Comparison of ENCODE assay signal across 21 cellular contexts in the genomic region with DNA sequence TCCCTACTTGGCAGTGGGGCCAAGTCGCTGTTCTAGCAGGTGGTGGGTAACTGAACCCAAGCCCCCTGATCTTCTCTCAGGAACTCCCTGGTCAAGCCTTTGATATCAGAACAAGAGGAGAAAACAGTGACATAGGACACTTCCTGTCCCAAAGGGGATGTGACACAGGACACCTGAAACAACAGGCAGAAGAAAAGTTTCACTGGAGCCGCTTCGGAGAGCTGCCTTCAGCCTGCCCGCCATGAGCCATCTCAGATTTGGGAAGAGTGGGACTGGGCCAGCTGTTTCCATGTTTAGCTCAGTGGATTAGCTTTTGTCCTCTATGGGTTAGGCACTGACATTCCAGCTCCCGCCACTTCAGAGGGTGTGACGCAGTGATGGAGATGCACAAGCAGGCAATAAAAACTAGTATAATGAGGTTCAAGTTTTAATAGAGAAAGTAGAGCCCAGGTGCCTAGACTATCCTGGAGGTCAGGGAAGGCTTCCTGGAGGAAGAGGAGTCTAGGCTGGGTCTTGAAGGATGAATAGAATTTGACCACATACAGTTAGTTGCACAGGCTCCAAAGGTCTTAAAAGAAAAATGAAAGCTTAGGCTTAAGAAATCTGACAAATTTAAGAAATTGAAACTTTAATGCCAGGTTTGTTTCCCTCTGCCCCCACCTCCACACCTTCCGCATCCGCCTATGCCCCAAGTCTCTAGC.
DNase-seq lines count a peak whose midpoint lies in the region; ATAC-seq, FAIRE-seq and TF ChIP-seq lines count a peak whose summit lies in the region.
"Had no signal": no experiment of that assay in that cellular context is flagged by ENCODE, and none has a peak within 500 bp of the region (broad histone marks: within the 10 kb centered on the region; RNA-seq: fewer than 3 reads in every experiment).

No MANE protein-coding gene starts in this region.

- no peaks in the 10 kb centered on the region for H3K9me3 ChIP-seq in A673 (ENCODE audit: low read depth, low read length, poor library complexity, severe bottlenecking)
- H3K9me3 ChIP-seq in DND-41 (ENCODE audit: insufficient read depth, low read length, severe bottlenecking), result no peaks in the 10 kb centered on the region
- no peaks in the 10 kb centered on the region for H3K9me3 ChIP-seq in H1 (ENCODE audit: insufficient read depth in 2 of 2, low read depth in 1 of 2, low read length in 1 of 2)
- H3K9me3 ChIP-seq: A549, BE2C, Peyer's patch, SJSA1 had no signal

- BruUV-seq in A673 (replicated peaks; lab: Mats Ljungman, UMichigan), result no TSS peak

- intact Hi-C loops in A673 (cut with micrococcal nuclease; ENCODE audit: unreplicated experiment), result no loop called here

- H4K5ac ChIP-seq in H1 (ENCODE audit: insufficient read length, low read depth, low read length), result no peak overlapping the region

- no peak for TF ChIP-seq RAD21 in H1 (IDR thresholded peaks at IDR 0.05 in 1 of 2, conservative IDR thresholded peaks at IDR 0.05 in 1 of 2; ENCODE audit: low read depth in 2 of 2, low read length in 2 of 2)

- WGBS in H1 (ENCODE audit: extremely low coverage in 1 of 2, insufficient coverage in 1 of 2, insufficient read length in 1 of 2, insufficient replicate concordance in 2 of 2, low coverage in 1 of 2, low lambda C conversion rate in 2 of 2, missing lambda C conversion rate in 1 of 2), 2 experiments, result 94% methylated on average over 8 of the region's 8 CpGs; no CpG with 5 or more reads in 1 of the 2 experiments

- TF ChIP-seq POLR2A in H1 (IDR thresholded peaks at IDR 0.05; ENCODE audit: control extremely low read depth in 1 of 2, low read depth in 2 of 2, low read length in 2 of 2), result no peak

- H2BK12ac ChIP-seq in H1 (ENCODE audit: low read depth, low read length), result peak overlapping the region; percentile 77; the same call in 1 of the 2 replicates

- no peak for FAIRE-seq in H1 (lab: Jason Lieb, UNC)
- FAIRE-seq: A549, H54, HepG2 had no signal

- H4K91ac ChIP-seq in H1 (replicated peaks; ENCODE audit: insufficient read length, low read length), result peak overlapping the region; percentile 18

- no peak overlapping the region for H3K4me3 ChIP-seq in A673 (ENCODE audit: low read depth, low read length, poor library complexity, severe bottlenecking)
- H3K4me3 ChIP-seq in DND-41 (ENCODE audit: low read depth in 1 of 2, low read length in 2 of 2), result no peak overlapping the region
- no peak overlapping the region for H3K4me3 ChIP-seq in H1 (ENCODE audit: extremely low read depth in 1 of 4, insufficient read depth in 2 of 4, low read depth in 3 of 4, low read length in 4 of 4)
- H3K4me3 ChIP-seq: A549, Peyer's patch, SJSA1 had no signal

- H3K27ac ChIP-seq in A673 (ENCODE audit: low read depth, low read length, poor library complexity, severe bottlenecking) (peak overlapping the region; percentile 58), DND-41 (ENCODE audit: low read length) (peak overlapping the region; percentile 82), H1 (ENCODE audit: low read depth, low read length) (no peak overlapping the region)
- H3K27ac ChIP-seq: A549, Peyer's patch, SJSA1 had no signal

- DNase-seq in A673 (ENCODE audit: low spot score) (no peak), DND-41 (no peak), H1 (ENCODE audit: low read depth in 1 of 2, low spot score in 2 of 2) (no peak), myocyte (ENCODE audit: low read depth) (peak; percentile 62), Kasumi-1 (lab: John Stamatoyannopoulos, UW) (no peak)
- no peak for DNase-seq in stimulated activated CD4-positive, alpha-beta T cell treated with anti-CD3 and anti-CD28 coated beads, Interleukin-2, amount 100 ng/mL, for 48 hours
- DNase-seq: BE2C; CD4-positive, alpha-beta T cell; COR-L47; DMS79; KBM-7; NCI-H1092; NCI-H1436 treated with DMSO at 0.1 percent for 48 hours; NCI-H1930; NCI-H748 treated with DMSO at 0.1 percent for 48 hours; Peyer's patch had no signal

- CTCF ChIA-PET in A673 (lab: Charles Lee), result no interaction called here
- CTCF ChIA-PET in H1 (lab: Charles Lee; ENCODE audit: partially characterized antibody), result interaction anchor here (0.6 to 1.6 kb wide), 9 partner anchors 10 to 1774 kb away, joined by 3 to 6 read pairs (median 3); no protein-coding TSS in a partner anchor

- H3K27me3 ChIP-seq in A673 (replicated peaks; ENCODE audit: insufficient read depth, low read depth, low read length, poor library complexity), result no peaks in the 10 kb centered on the region
- H3K27me3 ChIP-seq in DND-41 (ENCODE audit: insufficient read depth, low read length, poor library complexity), result no peaks in the 10 kb centered on the region
- H3K27me3 ChIP-seq in H1 (replicated peaks in 1 of 4; ENCODE audit: control insufficient read depth in 3 of 4, extremely low read depth in 1 of 4, insufficient read depth in 3 of 4, low read length in 3 of 4), result peaks cover 0 to 2% (median 0%) of the 10 kb centered on the region in 4 experiments; a peak in 1 of 7 replicates
- H3K27me3 ChIP-seq: BE2C, Peyer's patch, SJSA1 had no signal

- no peak overlapping the region for H2BK5ac ChIP-seq in H1 (ENCODE audit: low read depth, low read length)

- 0 out of 2 replicates have a peak overlapping the region, but pooled peaks have one; percentile 3 for H3K18ac ChIP-seq in H1 (ENCODE audit: extremely low read depth, low read length)

- no peaks in the 10 kb centered on the region for H3K36me3 ChIP-seq in A673 (ENCODE audit: insufficient read depth, low read length, poor library complexity, severe bottlenecking)
- no peaks in the 10 kb centered on the region for H3K36me3 ChIP-seq in DND-41 (ENCODE audit: insufficient read depth, low read length)
- no peaks in the 10 kb centered on the region for H3K36me3 ChIP-seq in H1 (ENCODE audit: control insufficient read depth in 2 of 4, insufficient read depth in 4 of 4, low read length in 3 of 4)
- H3K36me3 ChIP-seq: BE2C, Peyer's patch, SJSA1 had no signal

- H3K23me2 ChIP-seq in H1 (ENCODE audit: low read depth, low read length), result no peaks in the 10 kb centered on the region

- TF ChIP-seq EP300 in H1 (IDR thresholded peaks at IDR 0.05; ENCODE audit: borderline replicate concordance in 1 of 2, low read depth in 2 of 2, low read length in 2 of 2), result no peak

- H3K23ac ChIP-seq in H1 (ENCODE audit: insufficient read length), result no peak overlapping the region

- H3K4me2 ChIP-seq in DND-41 (ENCODE audit: insufficient read depth, low read length), result no peak overlapping the region
- H3K4me2 ChIP-seq in H1 (ENCODE audit: insufficient read depth in 1 of 2, low read depth in 2 of 2, low read length in 2 of 2), result no peak overlapping the region
- H3K4me2 ChIP-seq: A549 had no signal

- no peaks in the 10 kb centered on the region for H4K20me1 ChIP-seq in DND-41 (ENCODE audit: insufficient read depth, low read length)
- no peaks in the 10 kb centered on the region for H4K20me1 ChIP-seq in H1 (replicated peaks in 1 of 2; ENCODE audit: control insufficient read depth in 1 of 2, insufficient read depth in 2 of 2, low read length in 2 of 2)

- no peak overlapping the region for H2BK20ac ChIP-seq in H1 (ENCODE audit: low read length)

- no peak overlapping the region for H2BK15ac ChIP-seq in H1 (ENCODE audit: low read length)

- H3K14ac ChIP-seq in H1 (ENCODE audit: insufficient read length), result no peak overlapping the region

- peak overlapping the region; percentile 49; the same call in 1 of the 2 replicates for H2AK5ac ChIP-seq in H1 (ENCODE audit: low read depth, low read length)

- H3K4ac ChIP-seq in H1 (replicated peaks; ENCODE audit: insufficient read length, low read depth, low read length), result no peak overlapping the region

- no peaks in the 10 kb centered on the region for H3K79me1 ChIP-seq in H1 (ENCODE audit: low read depth, low read length)

- H3K4me1 ChIP-seq in A673 (ENCODE audit: insufficient read depth, low read length, poor library complexity, severe bottlenecking) (peaks cover 64% of the 10 kb centered on the region), DND-41 (ENCODE audit: insufficient read depth, low read length) (peaks cover 93% of the 10 kb centered on the region), H1 (replicated peaks in 1 of 4; ENCODE audit: control insufficient read depth in 3 of 4, insufficient read depth in 4 of 4, low read length in 3 of 4) (peaks cover 5 to 17% (median 10%) of the 10 kb centered on the region in 4 experiments)

- H4K8ac ChIP-seq in H1 (ENCODE audit: extremely low read depth, insufficient read depth, low read length), result no peak overlapping the region

- no peak for TF ChIP-seq CTCF in A673 (conservative IDR thresholded peaks at IDR 0.05; ENCODE audit: low read depth, low read length)
- no peak for TF ChIP-seq CTCF in DND-41 (IDR thresholded peaks at IDR 0.05; ENCODE audit: borderline replicate concordance, extremely low read depth, low read length, poor library complexity, severe bottlenecking)
- TF ChIP-seq CTCF in H1 (IDR thresholded peaks at IDR 0.05; ENCODE audit: control extremely low read depth in 1 of 3, insufficient read depth in 1 of 3, low read depth in 1 of 3, low read length in 3 of 3), result no peak

- no peak overlapping the region for H3K56ac ChIP-seq in H1 (replicated peaks; ENCODE audit: insufficient read length, low read depth, low read length)

- H3K79me2 ChIP-seq in DND-41 (ENCODE audit: insufficient read depth, low read length), result no peaks in the 10 kb centered on the region
- no peaks in the 10 kb centered on the region for H3K79me2 ChIP-seq in H1 (ENCODE audit: control insufficient read depth in 1 of 2, insufficient read depth in 2 of 2, low read length in 2 of 2)

- H2AFZ ChIP-seq in DND-41 (ENCODE audit: low read depth, low read length), result no peak overlapping the region
- no peak overlapping the region for H2AFZ ChIP-seq in H1 (ENCODE audit: low read length)

- no peak for ATAC-seq in DND-41 (ENCODE audit: insufficient read depth, low read depth)
- no peak for ATAC-seq in HG02870 (IDR thresholded peaks at IDR 0.05; ENCODE audit: unreplicated experiment)
- ATAC-seq: A549, HepG2 had no signal

- no peak overlapping the region for H2BK120ac ChIP-seq in H1 (replicated peaks; ENCODE audit: low read depth, low read length)

- H3K9ac ChIP-seq in DND-41 (ENCODE audit: low read depth, low read length) (no peak overlapping the region), H1 (replicated peaks in 1 of 4; ENCODE audit: extremely low read depth in 1 of 4, low read depth in 3 of 4, low read length in 3 of 4) (no peak overlapping the region)

- POLR2A ChIA-PET in A673 (lab: Charles Lee; ENCODE audit: low non-redundant PET), result no interaction called here
- POLR2A ChIA-PET in H1 (lab: Charles Lee; ENCODE audit: partially characterized antibody), result interaction anchor here (1.5 kb wide), 1 partner anchor 103 kb away, joined by 4 read pairs; no protein-coding TSS in a partner anchor

TF ChIP-seq in H1, 55 proteins besides CTCF, POLR2A, EP300 and RAD21:
- TF ChIP-seq JUN (IDR thresholded peaks at IDR 0.05; ENCODE audit: low read depth, low read length) (no peak), RNF2 (IDR thresholded peaks at IDR 0.05; ENCODE audit: borderline replicate concordance, low read depth, low read length, missing control alignments, poor library complexity, severe bottlenecking) (no peak), RBBP5 (IDR thresholded peaks at IDR 0.05; ENCODE audit: borderline replicate concordance, low read depth, low read length) (no peak), SIRT6 (IDR thresholded peaks at IDR 0.05; ENCODE audit: low read length) (no peak)
